18 cellular contexts compared by ENCODE assay signal in genomic region chr1:87236585-87236984, GRCh38.
"Had no signal": no experiment of that assay in that cellular context is flagged by ENCODE, and none has a peak within 500 bp of the region (broad histone marks: within the 10 kb centered on the region; RNA-seq: fewer than 3 reads in every experiment).

No MANE protein-coding gene starts in this region.

- H3K36me3 ChIP-seq: transverse colon, WERI-Rb-1 had no signal

- H3K9me3 ChIP-seq: mucosa of descending colon, transverse colon had no signal

- ATAC-seq: activated CD8-positive, alpha-beta T cell treated with anti-CD3 and anti-CD28 coated beads for 36 hours; left lobe of liver; mucosa of descending colon; naive thymus-derived CD8-positive, alpha-beta T cell; right cardiac atrium; stimulated activated memory B cell treated with anti-CD40 and anti-IgM and Interleukin-4, amounts not matched to agents 10 μg/mL and 1 μg/mL and 100 μg/mL, for 72 hours had no signal

- H3K27me3 ChIP-seq: transverse colon had no signal

- H3K4me2 ChIP-seq: smooth muscle cell had no signal

- H3K27ac ChIP-seq: epithelial cell of prostate, transverse colon, WERI-Rb-1 had no signal

- H3K4me1 ChIP-seq: transverse colon had no signal

- DNase-seq: activated CD4-positive, alpha-beta T cell treated with anti-CD3 and anti-CD28 coated beads for 4 hours; activated CD8-positive, alpha-beta T cell treated with anti-CD3 and anti-CD28 coated beads for 36 hours; activated effector memory CD4-positive, alpha-beta T cell treated with Interleukin-2 at 50 U/mL for 16 hours; central memory CD4-positive, alpha-beta T cell; cortex of kidney; effector CD8-positive, alpha-beta T cell; mammary epithelial cell; mucosa of descending colon; naive thymus-derived CD8-positive, alpha-beta T cell; right cardiac atrium; substantia nigra; T-helper 9 cell; transverse colon; WERI-Rb-1 had no signal

- H3K4me3 ChIP-seq: mucosa of descending colon, smooth muscle cell, transverse colon had no signal
